Comparison of ENCODE assay signal across 8 cellular contexts in the genomic region with DNA sequence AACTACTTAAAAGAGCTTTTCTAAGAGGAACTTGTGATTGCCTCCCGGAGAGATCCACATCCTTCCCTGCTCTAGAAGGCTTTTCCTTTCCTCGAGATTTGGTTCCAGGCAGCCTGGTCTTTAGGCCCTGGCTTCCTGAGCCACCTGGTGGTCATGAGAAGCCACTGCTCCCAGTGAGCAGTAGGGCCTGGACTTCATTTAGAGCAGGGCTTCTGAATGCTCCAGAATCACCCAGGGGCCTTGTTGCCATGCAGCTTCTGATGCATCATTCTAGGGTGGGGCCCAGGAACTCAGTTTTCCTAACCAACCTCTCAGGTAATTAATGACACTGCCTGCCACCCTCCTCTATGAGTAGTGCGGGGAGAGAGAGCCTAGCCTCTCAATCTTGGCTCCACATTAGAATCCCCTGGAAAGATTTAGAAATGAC. TPM values are rescaled to one million over a fixed set of nuclear protein-coding genes. Genes with fewer than 3 reads are reported as not detected.
DNase-seq lines count a peak whose midpoint lies in the region; ATAC-seq and TF ChIP-seq lines count a peak whose summit lies in the region.

No MANE protein-coding gene starts in this region.

- no peak overlapping the region for H3K4me3 ChIP-seq in foreskin fibroblast (ENCODE audit: low read depth in 1 of 2, low read length in 2 of 2)

- peak; percentile 1 for DNase-seq in DMS153 (lab: John Stamatoyannopoulos, UW)
- peak; percentile 71 for DNase-seq in OCI-M1 (lab: John Stamatoyannopoulos, UW)
- peak; percentile 16 for DNase-seq in activated T-helper 9 cell treated with anti-CD3 and anti-CD28 coated beads, Interleukin-2, amount 50 U/mL, for 16 hours (ENCODE audit: low read depth)
- peak; percentile 73 to 90 for DNase-seq in foreskin fibroblast
- DNase-seq in occipital lobe (lab: John Stamatoyannopoulos, UW) = peak; percentile 51
- peak; percentile 59 for DNase-seq in ureter (ENCODE audit: low spot score)

- ATAC-seq in GM19452 (IDR thresholded peaks at IDR 0.05; ENCODE audit: unreplicated experiment) (peak; percentile 90), HG03565 (IDR thresholded peaks at IDR 0.05; ENCODE audit: unreplicated experiment) (peak; percentile 83)

- peak; percentile 99 for TF ChIP-seq CTCF in foreskin fibroblast (IDR thresholded peaks at IDR 0.05; ENCODE audit: low read depth, low read length)

RNA-seq across cellular contexts. Expression of a gene that starts 29.6 kb away (rescaled TPM):
- total RNA-seq in occipital lobe = 80.0 TPM
- total RNA-seq in ureter = 69.6 TPM

Comparison
In these comparisons a context has a peak if more than half of its experiments do, and no peak if none do; other contexts are left out.
1. DNase-seq: peak in every context shown above with its lines; median percentile 82 in foreskin fibroblast; 71 in OCI-M1; 59 in ureter; 51 in occipital lobe; 16 in activated T-helper 9 cell treated with anti-CD3 and anti-CD28 coated beads, Interleukin-2, amount 50 U/mL, for 16 hours; 1 in DMS153.